In the genomic region with DNA sequence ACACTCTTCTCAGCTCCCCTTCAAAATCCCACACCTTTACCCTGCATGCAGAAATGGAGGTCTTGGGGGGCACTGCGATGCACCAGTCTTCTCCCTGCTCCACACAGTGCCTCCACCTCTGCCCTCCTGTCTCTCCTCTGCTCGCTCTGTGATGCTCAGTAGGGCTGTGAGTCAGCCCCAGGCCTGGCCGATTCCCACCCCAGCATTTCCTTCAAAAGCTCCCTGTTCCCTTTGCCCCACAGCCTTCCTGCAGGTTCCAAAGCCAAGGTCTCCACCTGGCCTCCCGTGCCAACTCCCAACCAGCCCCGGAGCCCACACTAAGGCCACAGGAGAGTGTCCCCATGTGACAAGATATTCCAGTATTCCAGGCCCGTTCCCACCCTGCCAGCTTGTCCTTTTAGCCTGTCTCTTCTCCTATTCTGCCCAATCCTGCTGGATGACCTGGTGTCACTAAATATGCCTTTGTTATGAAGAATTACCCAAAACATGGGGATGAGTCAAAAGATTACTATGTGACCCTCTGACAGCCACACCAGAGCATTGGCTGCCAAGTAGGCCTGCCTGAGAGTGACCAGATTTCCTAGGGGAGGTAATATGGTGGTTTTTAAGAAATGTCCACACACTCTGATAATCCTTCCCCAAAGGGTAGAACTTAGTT, we compare ENCODE assay signal across 20 cellular contexts.
DNase-seq lines count a peak whose midpoint lies in the region; ATAC-seq, FAIRE-seq and TF ChIP-seq lines count a peak whose summit lies in the region.
"Had no signal": no experiment of that assay in that cellular context is flagged by ENCODE, and none has a peak within 500 bp of the region (broad histone marks: within the 10 kb centered on the region; RNA-seq: fewer than 3 reads in every experiment).

No MANE protein-coding gene starts in this region.

- H3K4me3 ChIP-seq in AG10803 (ENCODE audit: low read length) (no peak overlapping the region), astrocyte (ENCODE audit: insufficient read depth, low read depth, low read length) (no peak overlapping the region)
- H3K4me3 ChIP-seq: GM23338, lung had no signal

- peak; percentile 61 for DNase-seq in AG10803 (ENCODE audit: low read depth)
- peak; percentile 58 for DNase-seq in HS-27A (ENCODE audit: low read depth)
- peak; percentile 47 for DNase-seq in astrocyte (ENCODE audit: low read depth)
- peak; percentile 61 for DNase-seq in hepatic stellate cell (ENCODE audit: low spot score)
- DNase-seq in NCI-H526 treated with DMSO at 0.1 percent for 48 hours (lab: John Stamatoyannopoulos, UW) = no peak
- no peak for DNase-seq in stimulated activated naive B cell treated with anti-CD40 and anti-IgM and Interleukin-4, amounts not matched to agents 10 μg/mL and 1 μg/mL and 100 μg/mL, for 72 hours
- no peak for DNase-seq in occipital lobe (lab: John Stamatoyannopoulos, UW)
- DNase-seq: activated CD8-positive, alpha-beta T cell treated with anti-CD3 and anti-CD28 coated beads, Interleukin-2, amount 10 ng/mL, durations not matched to agents 7 days and 5 days; Calu3; caudate nucleus; effector memory CD8-positive, alpha-beta T cell; GDM1; NCI-H187 treated with DMSO at 0.1 percent for 48 hours; NCI-H510A had no signal

- peaks cover 5% of the 10 kb centered on the region for H3K9me3 ChIP-seq in astrocyte (ENCODE audit: insufficient read depth, low read depth, low read length)

- H3K79me2 ChIP-seq in astrocyte (ENCODE audit: insufficient read depth, low read length) = no peaks in the 10 kb centered on the region

- no peak for FAIRE-seq in astrocyte (lab: Jason Lieb, UNC)
- FAIRE-seq: GM12892 had no signal

- no peaks in the 10 kb centered on the region for H3K27me3 ChIP-seq in astrocyte (ENCODE audit: insufficient read depth, low read length)

- H3K4me3 Mint-ChIP-seq in astrocyte (ENCODE audit: unreplicated experiment) = no peak overlapping the region
- no peak overlapping the region for H3K4me3 Mint-ChIP-seq in stimulated activated naive B cell treated with anti-CD40 and anti-IgM and Interleukin-4, amounts not matched to agents 10 μg/mL and 1 μg/mL and 100 μg/mL, for 72 hours
- H3K4me3 Mint-ChIP-seq: activated CD8-positive, alpha-beta T cell treated with anti-CD3 and anti-CD28 coated beads, Interleukin-2, amount 10 ng/mL, durations not matched to agents 7 days and 5 days; effector memory CD8-positive, alpha-beta T cell; GM23338; nephron had no signal

- no peak for TF ChIP-seq POLR2A in GM18505 (IDR thresholded peaks at IDR 0.05; ENCODE audit: borderline replicate concordance, extremely low read depth, insufficient read depth, insufficient read length)

- H2AFZ ChIP-seq in astrocyte (ENCODE audit: low read depth, low read length) = no peak overlapping the region
- H2AFZ ChIP-seq: GM23338 had no signal

- H3K36me3 Mint-ChIP-seq in astrocyte (ENCODE audit: low read depth, unreplicated experiment) = no peaks in the 10 kb centered on the region
- H3K36me3 Mint-ChIP-seq in stimulated activated naive B cell treated with anti-CD40 and anti-IgM and Interleukin-4, amounts not matched to agents 10 μg/mL and 1 μg/mL and 100 μg/mL, for 72 hours = no peaks in the 10 kb centered on the region

- no peaks in the 10 kb centered on the region for H3K36me3 ChIP-seq in astrocyte (ENCODE audit: insufficient read depth, low read length)

- peaks cover 5% of the 10 kb centered on the region for H3K4me1 ChIP-seq in astrocyte (ENCODE audit: insufficient read depth, low read length)

- H3K9ac ChIP-seq in astrocyte (ENCODE audit: low read length) = no peak overlapping the region

- TF ChIP-seq CTCF in AG10803 (conservative IDR thresholded peaks at IDR 0.05; ENCODE audit: low read length) (no peak), astrocyte (IDR thresholded peaks at IDR 0.05; ENCODE audit: insufficient read depth, low read depth, low read length) (no peak)

- H4K20me1 ChIP-seq in astrocyte (ENCODE audit: insufficient read depth, low read length) = no peaks in the 10 kb centered on the region

- ATAC-seq in GM18505 (IDR thresholded peaks at IDR 0.05; ENCODE audit: unreplicated experiment) = no peak
- no peak for ATAC-seq in stimulated activated naive B cell treated with anti-CD40 and anti-IgM and Interleukin-4, amounts not matched to agents 10 μg/mL and 1 μg/mL and 100 μg/mL, for 72 hours (replicated peaks)
- ATAC-seq: activated CD8-positive, alpha-beta T cell treated with anti-CD3 and anti-CD28 coated beads, Interleukin-2, amount 10 ng/mL, durations not matched to agents 7 days and 5 days; effector memory CD8-positive, alpha-beta T cell; GM23338 had no signal

- peaks cover 10% of the 10 kb centered on the region for H3K27me3 Mint-ChIP-seq in astrocyte (ENCODE audit: low read depth, unreplicated experiment)
- H3K27me3 Mint-ChIP-seq in stimulated activated naive B cell treated with anti-CD40 and anti-IgM and Interleukin-4, amounts not matched to agents 10 μg/mL and 1 μg/mL and 100 μg/mL, for 72 hours = peaks cover 10 to 19% of the 10 kb centered on the region in 2 donors

- no peak overlapping the region for H3K27ac ChIP-seq in astrocyte (ENCODE audit: low read depth, low read length)
- H3K27ac ChIP-seq: VCaP had no signal

- peak overlapping the region; percentile 81 for H3K27ac Mint-ChIP-seq in astrocyte (ENCODE audit: unreplicated experiment)
- no peak overlapping the region for H3K27ac Mint-ChIP-seq in stimulated activated naive B cell treated with anti-CD40 and anti-IgM and Interleukin-4, amounts not matched to agents 10 μg/mL and 1 μg/mL and 100 μg/mL, for 72 hours
- H3K27ac Mint-ChIP-seq: activated CD8-positive, alpha-beta T cell treated with anti-CD3 and anti-CD28 coated beads, Interleukin-2, amount 10 ng/mL, durations not matched to agents 7 days and 5 days; effector memory CD8-positive, alpha-beta T cell; GM23338; nephron had no signal

- H3K4me2 ChIP-seq in astrocyte (ENCODE audit: low read length) = no peak overlapping the region
- H3K4me2 ChIP-seq: GM23338 had no signal

- H3K4me1 Mint-ChIP-seq in astrocyte (ENCODE audit: low read depth, unreplicated experiment) = peaks cover 16% of the 10 kb centered on the region
- no peaks in the 10 kb centered on the region for H3K4me1 Mint-ChIP-seq in stimulated activated naive B cell treated with anti-CD40 and anti-IgM and Interleukin-4, amounts not matched to agents 10 μg/mL and 1 μg/mL and 100 μg/mL, for 72 hours
- H3K4me1 Mint-ChIP-seq: GM23338 had no signal

- H3K9me3 Mint-ChIP-seq in astrocyte (ENCODE audit: unreplicated experiment) = peaks cover 10% of the 10 kb centered on the region
- peaks cover 8 to 13% of the 10 kb centered on the region in 2 donors for H3K9me3 Mint-ChIP-seq in stimulated activated naive B cell treated with anti-CD40 and anti-IgM and Interleukin-4, amounts not matched to agents 10 μg/mL and 1 μg/mL and 100 μg/mL, for 72 hours
- H3K9me3 Mint-ChIP-seq: GM23338, nephron had no signal

Comparison
In these comparisons a context has a peak if more than half of its experiments do, and no peak if none do; other contexts are left out.
1. DNase-seq: peak in AG10803 (single experiment), HS-27A (single experiment), astrocyte (single experiment) and hepatic stellate cell (single experiment); none in NCI-H526 treated with DMSO at 0.1 percent for 48 hours (single experiment), stimulated activated naive B cell treated with anti-CD40 and anti-IgM and Interleukin-4, amounts not matched to agents 10 μg/mL and 1 μg/mL and 100 μg/mL, for 72 hours (single experiment) and occipital lobe (single experiment).